In genomic region chr5:73565166-73565968, GRCh38 we compare ENCODE assay signal across 1 cellular context.
TF ChIP-seq lines count a peak whose summit lies in the region.

A gene with protein sequence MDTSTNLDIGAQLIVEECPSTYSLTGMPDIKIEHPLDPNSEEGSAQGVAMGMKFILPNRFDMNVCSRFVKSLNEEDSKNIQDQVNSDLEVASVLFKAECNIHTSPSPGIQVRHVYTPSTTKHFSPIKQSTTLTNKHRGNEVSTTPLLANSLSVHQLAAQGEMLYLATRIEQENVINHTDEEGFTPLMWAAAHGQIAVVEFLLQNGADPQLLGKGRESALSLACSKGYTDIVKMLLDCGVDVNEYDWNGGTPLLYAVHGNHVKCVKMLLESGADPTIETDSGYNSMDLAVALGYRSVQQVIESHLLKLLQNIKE (minus strand): TSS chr5:73565639. CDS start chr5:73562881, 2,758 bp downstream.
Gene UTP15, plus strand, starts transcription at chr5:73565743. Its CDS starts 1,602 bp downstream, at chr5:73567345.

TF ChIP-seq in HepG2, 621 proteins besides CTCF, POLR2A, EP300 and RAD21 (continued from another document and continues in another):
- TF ChIP-seq, protein P1, sequence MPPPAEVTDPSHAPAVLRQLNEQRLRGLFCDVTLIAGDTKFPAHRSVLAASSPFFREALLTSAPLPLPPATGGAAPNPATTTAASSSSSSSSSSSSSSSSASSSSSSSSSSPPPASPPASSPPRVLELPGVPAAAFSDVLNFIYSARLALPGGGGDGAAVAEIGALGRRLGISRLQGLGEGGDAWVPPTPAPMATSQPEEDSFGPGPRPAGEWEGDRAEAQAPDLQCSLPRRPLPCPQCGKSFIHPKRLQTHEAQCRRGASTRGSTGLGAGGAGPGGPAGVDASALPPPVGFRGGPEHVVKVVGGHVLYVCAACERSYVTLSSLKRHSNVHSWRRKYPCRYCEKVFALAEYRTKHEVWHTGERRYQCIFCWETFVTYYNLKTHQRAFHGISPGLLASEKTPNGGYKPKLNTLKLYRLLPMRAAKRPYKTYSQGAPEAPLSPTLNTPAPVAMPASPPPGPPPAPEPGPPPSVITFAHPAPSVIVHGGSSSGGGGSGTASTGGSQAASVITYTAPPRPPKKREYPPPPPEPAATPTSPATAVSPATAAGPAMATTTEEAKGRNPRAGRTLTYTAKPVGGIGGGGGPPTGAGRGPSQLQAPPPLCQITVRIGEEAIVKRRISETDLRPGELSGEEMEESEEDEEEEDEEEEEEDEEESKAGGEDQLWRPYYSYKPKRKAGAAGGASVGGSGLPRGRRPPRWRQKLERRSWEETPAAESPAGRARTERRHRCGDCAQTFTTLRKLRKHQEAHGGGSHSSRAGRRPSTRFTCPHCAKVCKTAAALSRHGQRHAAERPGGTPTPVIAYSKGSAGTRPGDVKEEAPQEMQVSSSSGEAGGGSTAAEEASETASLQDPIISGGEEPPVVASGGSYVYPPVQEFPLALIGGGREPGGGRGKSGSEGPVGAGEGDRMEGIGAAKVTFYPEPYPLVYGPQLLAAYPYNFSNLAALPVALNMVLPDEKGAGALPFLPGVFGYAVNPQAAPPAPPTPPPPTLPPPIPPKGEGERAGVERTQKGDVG (CRISPR knock-in tag; IDR thresholded peaks at IDR 0.05; ENCODE audit: borderline replicate concordance): peak; percentile 27; the same call in 1 of the 2 replicates
- TF ChIP-seq ZBTB8A (CRISPR knock-in tag; IDR thresholded peaks at IDR 0.05; ENCODE audit: borderline replicate concordance, low read depth): no peak
- no peak for TF ChIP-seq ZNF274 (CRISPR knock-in tag; IDR thresholded peaks at IDR 0.05)
- TF ChIP-seq FOSL1 (CRISPR knock-in tag; IDR thresholded peaks at IDR 0.05; ENCODE audit: borderline replicate concordance): no peak
- TF ChIP-seq ZNF570 (CRISPR knock-in tag; IDR thresholded peaks at IDR 0.05; ENCODE audit: borderline replicate concordance): no peak
- TF ChIP-seq NCOA2 (CRISPR knock-in tag; IDR thresholded peaks at IDR 0.05): no peak
- no peak for TF ChIP-seq REST (IDR thresholded peaks at IDR 0.05; ENCODE audit: borderline replicate concordance in 1 of 2, low read depth in 1 of 2, low read length in 2 of 2)
- TF ChIP-seq, protein P2, sequence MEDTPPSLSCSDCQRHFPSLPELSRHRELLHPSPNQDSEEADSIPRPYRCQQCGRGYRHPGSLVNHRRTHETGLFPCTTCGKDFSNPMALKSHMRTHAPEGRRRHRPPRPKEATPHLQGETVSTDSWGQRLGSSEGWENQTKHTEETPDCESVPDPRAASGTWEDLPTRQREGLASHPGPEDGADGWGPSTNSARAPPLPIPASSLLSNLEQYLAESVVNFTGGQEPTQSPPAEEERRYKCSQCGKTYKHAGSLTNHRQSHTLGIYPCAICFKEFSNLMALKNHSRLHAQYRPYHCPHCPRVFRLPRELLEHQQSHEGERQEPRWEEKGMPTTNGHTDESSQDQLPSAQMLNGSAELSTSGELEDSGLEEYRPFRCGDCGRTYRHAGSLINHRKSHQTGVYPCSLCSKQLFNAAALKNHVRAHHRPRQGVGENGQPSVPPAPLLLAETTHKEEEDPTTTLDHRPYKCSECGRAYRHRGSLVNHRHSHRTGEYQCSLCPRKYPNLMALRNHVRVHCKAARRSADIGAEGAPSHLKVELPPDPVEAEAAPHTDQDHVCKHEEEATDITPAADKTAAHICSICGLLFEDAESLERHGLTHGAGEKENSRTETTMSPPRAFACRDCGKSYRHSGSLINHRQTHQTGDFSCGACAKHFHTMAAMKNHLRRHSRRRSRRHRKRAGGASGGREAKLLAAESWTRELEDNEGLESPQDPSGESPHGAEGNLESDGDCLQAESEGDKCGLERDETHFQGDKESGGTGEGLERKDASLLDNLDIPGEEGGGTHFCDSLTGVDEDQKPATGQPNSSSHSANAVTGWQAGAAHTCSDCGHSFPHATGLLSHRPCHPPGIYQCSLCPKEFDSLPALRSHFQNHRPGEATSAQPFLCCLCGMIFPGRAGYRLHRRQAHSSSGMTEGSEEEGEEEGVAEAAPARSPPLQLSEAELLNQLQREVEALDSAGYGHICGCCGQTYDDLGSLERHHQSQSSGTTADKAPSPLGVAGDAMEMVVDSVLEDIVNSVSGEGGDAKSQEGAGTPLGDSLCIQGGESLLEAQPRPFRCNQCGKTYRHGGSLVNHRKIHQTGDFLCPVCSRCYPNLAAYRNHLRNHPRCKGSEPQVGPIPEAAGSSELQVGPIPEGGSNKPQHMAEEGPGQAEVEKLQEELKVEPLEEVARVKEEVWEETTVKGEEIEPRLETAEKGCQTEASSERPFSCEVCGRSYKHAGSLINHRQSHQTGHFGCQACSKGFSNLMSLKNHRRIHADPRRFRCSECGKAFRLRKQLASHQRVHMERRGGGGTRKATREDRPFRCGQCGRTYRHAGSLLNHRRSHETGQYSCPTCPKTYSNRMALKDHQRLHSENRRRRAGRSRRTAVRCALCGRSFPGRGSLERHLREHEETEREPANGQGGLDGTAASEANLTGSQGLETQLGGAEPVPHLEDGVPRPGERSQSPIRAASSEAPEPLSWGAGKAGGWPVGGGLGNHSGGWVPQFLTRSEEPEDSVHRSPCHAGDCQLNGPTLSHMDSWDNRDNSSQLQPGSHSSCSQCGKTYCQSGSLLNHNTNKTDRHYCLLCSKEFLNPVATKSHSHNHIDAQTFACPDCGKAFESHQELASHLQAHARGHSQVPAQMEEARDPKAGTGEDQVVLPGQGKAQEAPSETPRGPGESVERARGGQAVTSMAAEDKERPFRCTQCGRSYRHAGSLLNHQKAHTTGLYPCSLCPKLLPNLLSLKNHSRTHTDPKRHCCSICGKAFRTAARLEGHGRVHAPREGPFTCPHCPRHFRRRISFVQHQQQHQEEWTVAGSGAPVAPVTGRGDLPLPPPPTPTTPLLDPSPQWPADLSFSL (CRISPR knock-in tag; IDR thresholded peaks at IDR 0.05): no peak
- peak; percentile 34; the same call in 1 of the 2 replicates for TF ChIP-seq USF2 (IDR thresholded peaks at IDR 0.05; ENCODE audit: low read depth, low read length)
- peak; percentile 67; the same call in 1 of the 2 replicates for TF ChIP-seq USF2 (CRISPR knock-in tag; IDR thresholded peaks at IDR 0.05; ENCODE audit: borderline replicate concordance)
- no peak for TF ChIP-seq ZBTB46 (CRISPR knock-in tag; IDR thresholded peaks at IDR 0.05; ENCODE audit: borderline replicate concordance)
- TF ChIP-seq NBN (conservative IDR thresholded peaks at IDR 0.05): no peak
- TF ChIP-seq NR2C2 (CRISPR knock-in tag; IDR thresholded peaks at IDR 0.05; ENCODE audit: borderline replicate concordance): peak; percentile 84
- TF ChIP-seq, protein P3, sequence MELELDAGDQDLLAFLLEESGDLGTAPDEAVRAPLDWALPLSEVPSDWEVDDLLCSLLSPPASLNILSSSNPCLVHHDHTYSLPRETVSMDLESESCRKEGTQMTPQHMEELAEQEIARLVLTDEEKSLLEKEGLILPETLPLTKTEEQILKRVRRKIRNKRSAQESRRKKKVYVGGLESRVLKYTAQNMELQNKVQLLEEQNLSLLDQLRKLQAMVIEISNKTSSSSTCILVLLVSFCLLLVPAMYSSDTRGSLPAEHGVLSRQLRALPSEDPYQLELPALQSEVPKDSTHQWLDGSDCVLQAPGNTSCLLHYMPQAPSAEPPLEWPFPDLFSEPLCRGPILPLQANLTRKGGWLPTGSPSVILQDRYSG (CRISPR knock-in tag; IDR thresholded peaks at IDR 0.05): peak; percentile 62; the same call in 1 of the 2 replicates
- TF ChIP-seq, protein P4, sequence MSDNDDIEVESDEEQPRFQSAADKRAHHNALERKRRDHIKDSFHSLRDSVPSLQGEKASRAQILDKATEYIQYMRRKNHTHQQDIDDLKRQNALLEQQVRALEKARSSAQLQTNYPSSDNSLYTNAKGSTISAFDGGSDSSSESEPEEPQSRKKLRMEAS (IDR thresholded peaks at IDR 0.05): peak; percentile 97
- TF ChIP-seq KDM5B (CRISPR knock-in tag; IDR thresholded peaks at IDR 0.05; ENCODE audit: borderline replicate concordance): peak; percentile 82
- TF ChIP-seq SMC3 (IDR thresholded peaks at IDR 0.05; ENCODE audit: low read length): no peak
- TF ChIP-seq FOXA3 (CRISPR knock-in tag; IDR thresholded peaks at IDR 0.05): peak; percentile 50
- TF ChIP-seq CEBPZ (IDR thresholded peaks at IDR 0.05; ENCODE audit: low read length): no peak
